In genomic region chr14:88562532-88562830, GRCh38 we compare ENCODE assay signal across 8 cellular contexts. TPM values are rescaled to one million over a fixed set of nuclear protein-coding genes. Genes with fewer than 3 reads are reported as not detected.
DNase-seq lines count a peak whose midpoint lies in the region; ATAC-seq and TF ChIP-seq lines count a peak whose summit lies in the region.

No MANE protein-coding gene starts in this region.

- CTCF ChIA-PET in activated CD4-positive, alpha-beta T cell treated with anti-CD3 and anti-CD28 coated beads for 36 hours (lab: Charles Lee) = no interaction called here

- no peaks in the 10 kb centered on the region for H3K9me3 ChIP-seq in suprapubic skin

- DNase-seq in activated CD4-positive, alpha-beta T cell treated with anti-CD3 and anti-CD28 coated beads for 36 hours = no peak
- no peak for DNase-seq in activated CD4-positive, alpha-beta T cell treated with anti-CD3 and anti-CD28 coated beads for 48 hours
- no peak for DNase-seq in immature natural killer cell
- DNase-seq in suprapubic skin (ENCODE audit: low spot score in 2 of 2) = no peak
- DNase-seq in NOMO-1 treated with DMSO at 0.1 percent for 48 hours (lab: John Stamatoyannopoulos, UW; ENCODE audit: unreplicated experiment) = no peak
- no peak for DNase-seq in head of caudate nucleus

- no peak for TF ChIP-seq POLR2A in suprapubic skin (IDR thresholded peaks at IDR 0.05)

- no peak for TF ChIP-seq EP300 in suprapubic skin (IDR thresholded peaks at IDR 0.05)

- no peak for TF ChIP-seq CTCF in suprapubic skin (IDR thresholded peaks at IDR 0.05)

- no peak for ATAC-seq in activated CD4-positive, alpha-beta T cell treated with anti-CD3 and anti-CD28 coated beads for 36 hours
- no peak for ATAC-seq in activated T-helper 17 cell treated with anti-CD3 and anti-CD28 coated beads, Interleukin-2, amount 50 U/mL, for 72 hours (replicated peaks)
- no peak for ATAC-seq in HG02938 (IDR thresholded peaks at IDR 0.05; ENCODE audit: unreplicated experiment)

- no peaks in the 10 kb centered on the region for H3K9me3 Mint-ChIP-seq in activated CD4-positive, alpha-beta T cell treated with anti-CD3 and anti-CD28 coated beads for 36 hours (ENCODE audit: low read depth)
- no peaks in the 10 kb centered on the region for H3K9me3 Mint-ChIP-seq in activated T-helper 17 cell treated with anti-CD3 and anti-CD28 coated beads, Interleukin-2, amount 50 U/mL, for 72 hours
- no peaks in the 10 kb centered on the region for H3K9me3 Mint-ChIP-seq in immature natural killer cell

- peaks cover 27% of the 10 kb centered on the region for H3K4me1 ChIP-seq in suprapubic skin

- intact Hi-C loops in activated CD4-positive, alpha-beta T cell treated with anti-CD3 and anti-CD28 coated beads for 36 hours (cut with DNase I, micrococcal nuclease) = loop anchor here (1.0 to 10.0 kb wide), 11 partner anchors 36 to 618 kb away; partner anchors contain the start of genes EML5 (in 2 of the 2), GPR65 (in 2 of the 2), GALC (in 1 of the 2) and SPATA7 (in 1 of the 2)
- intact Hi-C loops in head of caudate nucleus (cut with DNase I) = loop anchor here (5.0 kb wide), 1 partner anchor 70 kb away; no protein-coding TSS in a partner anchor

- no peaks in the 10 kb centered on the region for H3K36me3 ChIP-seq in suprapubic skin

- peak overlapping the region; percentile 83 for H3K4me3 Mint-ChIP-seq in activated CD4-positive, alpha-beta T cell treated with anti-CD3 and anti-CD28 coated beads for 36 hours
- peak overlapping the region; percentile 90 for H3K4me3 Mint-ChIP-seq in activated T-helper 17 cell treated with anti-CD3 and anti-CD28 coated beads, Interleukin-2, amount 50 U/mL, for 72 hours
- peak overlapping the region; percentile 88 to 96 (median 90) for H3K4me3 Mint-ChIP-seq in immature natural killer cell

- H3K27me3 Mint-ChIP-seq in activated CD4-positive, alpha-beta T cell treated with anti-CD3 and anti-CD28 coated beads for 36 hours = peaks cover 12% of the 10 kb centered on the region
- H3K27me3 Mint-ChIP-seq in activated T-helper 17 cell treated with anti-CD3 and anti-CD28 coated beads, Interleukin-2, amount 50 U/mL, for 72 hours = no peaks in the 10 kb centered on the region
- H3K27me3 Mint-ChIP-seq in immature natural killer cell (ENCODE audit: low read depth in 3 of 3) = peaks cover 9 to 31% (median 30%) of the 10 kb centered on the region in 3 donors

- POLR2A ChIA-PET in activated CD4-positive, alpha-beta T cell treated with anti-CD3 and anti-CD28 coated beads for 36 hours (lab: Charles Lee) = no interaction called here

- H3K36me3 Mint-ChIP-seq in activated CD4-positive, alpha-beta T cell treated with anti-CD3 and anti-CD28 coated beads for 36 hours (ENCODE audit: low read depth) = peaks cover 7% of the 10 kb centered on the region
- peaks cover 17% of the 10 kb centered on the region for H3K36me3 Mint-ChIP-seq in activated T-helper 17 cell treated with anti-CD3 and anti-CD28 coated beads, Interleukin-2, amount 50 U/mL, for 72 hours (ENCODE audit: low read depth)
- no peaks in the 10 kb centered on the region for H3K36me3 Mint-ChIP-seq in immature natural killer cell

- H3K27ac ChIP-seq in suprapubic skin = peak overlapping the region; percentile 92

- peaks cover 33% of the 10 kb centered on the region for H3K4me1 Mint-ChIP-seq in activated CD4-positive, alpha-beta T cell treated with anti-CD3 and anti-CD28 coated beads for 36 hours
- peaks cover 17% of the 10 kb centered on the region for H3K4me1 Mint-ChIP-seq in activated T-helper 17 cell treated with anti-CD3 and anti-CD28 coated beads, Interleukin-2, amount 50 U/mL, for 72 hours
- H3K4me1 Mint-ChIP-seq in immature natural killer cell = peaks cover 31 to 35% of the 10 kb centered on the region in 2 donors

- WGBS in suprapubic skin = 24% methylated on average over 5 of the region's 5 CpGs

- no peaks in the 10 kb centered on the region for H3K27me3 ChIP-seq in suprapubic skin

- peak overlapping the region; percentile 93 for H3K4me3 ChIP-seq in suprapubic skin

- H3K27ac Mint-ChIP-seq in activated CD4-positive, alpha-beta T cell treated with anti-CD3 and anti-CD28 coated beads for 36 hours = peak overlapping the region; percentile 82
- peak overlapping the region; percentile 91 for H3K27ac Mint-ChIP-seq in activated T-helper 17 cell treated with anti-CD3 and anti-CD28 coated beads, Interleukin-2, amount 50 U/mL, for 72 hours
- peak overlapping the region; percentile 66 to 92 (median 83) for H3K27ac Mint-ChIP-seq in immature natural killer cell

RNA-seq across cellular contexts. Expression of gene ZC3H14, which starts 0.4 kb away (rescaled TPM):
- 10 to 100 TPM; 46.9 to 63.6 TPM for total RNA-seq in activated CD4-positive, alpha-beta T cell treated with anti-CD3 and anti-CD28 coated beads for 36 hours
- total RNA-seq in activated T-helper 17 cell treated with anti-CD3 and anti-CD28 coated beads, Interleukin-2, amount 50 U/mL, for 72 hours = 10 to 100 TPM; 33.5 to 48.3 TPM
- 10 to 100 TPM; 28.3 to 48.4 (median 36.1) TPM for polyA plus RNA-seq in immature natural killer cell
- total RNA-seq in suprapubic skin = 10 to 100 TPM; 49.2 to 83.6 (median 59.9) TPM

RNA-seq across cellular contexts. Expression of gene PTPN21, which starts 7.7 kb away (rescaled TPM):
- total RNA-seq in activated CD4-positive, alpha-beta T cell treated with anti-CD3 and anti-CD28 coated beads for 36 hours = under 1 TPM; 0.12 to 0.16 TPM
- not detected for total RNA-seq in activated T-helper 17 cell treated with anti-CD3 and anti-CD28 coated beads, Interleukin-2, amount 50 U/mL, for 72 hours
- polyA plus RNA-seq in immature natural killer cell = not detected
- total RNA-seq in suprapubic skin = 10 to 100 TPM; 33.2 to 71.1 (median 39.9) TPM

Comparison
In these comparisons a context has a peak if more than half of its experiments do, and no peak if none do; other contexts are left out.
1. RNA of gene PTPN21, which starts 7.7 kb away (total RNA-seq): 33.2 to 71.1 TPM in suprapubic skin; 0.12 to 0.16 TPM in activated CD4-positive, alpha-beta T cell treated with anti-CD3 and anti-CD28 coated beads for 36 hours and not detected in activated T-helper 17 cell treated with anti-CD3 and anti-CD28 coated beads, Interleukin-2, amount 50 U/mL, for 72 hours; every median in the first group is over 10 times any median in the second.
2. Peak in every context shown above with its lines, with median percentiles within 50 percentile points of each other: H3K27ac Mint-ChIP-seq and H3K4me3 Mint-ChIP-seq.